ENCODE assay signal across 11 cellular contexts in genomic region chr5:83567741-83568530, GRCh38.
DNase-seq lines count a peak whose midpoint lies in the region.
"Had no signal": no experiment of that assay in that cellular context is flagged by ENCODE, and none has a peak within 500 bp of the region (broad histone marks: within the 10 kb centered on the region; RNA-seq: fewer than 3 reads in every experiment).

No MANE protein-coding gene starts in this region.

- H3K4me3 ChIP-seq in MG63 = no peak overlapping the region
- no peak overlapping the region for H3K4me3 ChIP-seq in mesendoderm (ENCODE audit: low read length)

- no peaks in the 10 kb centered on the region; the same call in 1 of the 2 replicates for H3K36me3 ChIP-seq in MG63
- H3K36me3 ChIP-seq in mesendoderm (ENCODE audit: control insufficient read depth, insufficient read depth, low read length) = no peaks in the 10 kb centered on the region

- H3K9ac ChIP-seq in mesendoderm (ENCODE audit: low read length) = no peak overlapping the region

- H3K79me1 ChIP-seq in mesendoderm (ENCODE audit: low read length) = no peaks in the 10 kb centered on the region

- H3K18ac ChIP-seq in mesendoderm (ENCODE audit: low read length) = peak overlapping the region; percentile 28

- WGBS in mesendoderm (ENCODE audit: extremely low coverage, insufficient coverage, low lambda C conversion rate) = no CpG with 5 or more reads among the region's 3 CpGs

- H2AK5ac ChIP-seq in mesendoderm (ENCODE audit: low read length) = no peak overlapping the region

- no peak overlapping the region for H2BK5ac ChIP-seq in mesendoderm (ENCODE audit: low read length)

- no peak overlapping the region for H3K27ac ChIP-seq in mesendoderm (ENCODE audit: low read depth, low read length)

- no peaks in the 10 kb centered on the region for H3K79me2 ChIP-seq in mesendoderm (ENCODE audit: control insufficient read depth, insufficient read depth, low read length)

- H3K23ac ChIP-seq in mesendoderm (ENCODE audit: low read length) = no peak overlapping the region

- no peaks in the 10 kb centered on the region for H3K27me3 ChIP-seq in MG63
- H3K27me3 ChIP-seq in mesendoderm (ENCODE audit: insufficient read depth, low read length, poor library complexity) = no peaks in the 10 kb centered on the region

- peak; percentile 36 for DNase-seq in COLO829 (ENCODE audit: low spot score)
- DNase-seq in MG63 = peak; percentile 19
- peak; percentile 45 for DNase-seq in brain pericyte (ENCODE audit: low read depth, low spot score)
- DNase-seq in mesendoderm = peak; percentile 57
- DNase-seq in SHP77 (lab: John Stamatoyannopoulos, UW) = no peak
- no peak for DNase-seq in NCI-H2081 treated with DMSO at 0.1 percent for 48 hours (lab: John Stamatoyannopoulos, UW)
- no peak for DNase-seq in NCI-H526 (lab: John Stamatoyannopoulos, UW)
- no peak for DNase-seq in stimulated activated CD4-positive, alpha-beta T cell treated with anti-CD3 and anti-CD28 coated beads, Interleukin-2, amount 100 ng/mL, for 24 hours
- DNase-seq: caudate nucleus, GOT3, NCI-H2029 had no signal

- no peak overlapping the region for H3K56ac ChIP-seq in mesendoderm (ENCODE audit: low read length)

- no peak overlapping the region for H3K4me2 ChIP-seq in mesendoderm (ENCODE audit: low read length)

- no peaks in the 10 kb centered on the region for H3K4me1 ChIP-seq in mesendoderm (ENCODE audit: control insufficient read depth, low read depth, low read length)

- H3K9me3 ChIP-seq in MG63 = peaks cover 7% of the 10 kb centered on the region; the same call in 1 of the 2 replicates

- H2BK120ac ChIP-seq in mesendoderm (ENCODE audit: low read depth, low read length) = no peak overlapping the region

- H2BK15ac ChIP-seq in mesendoderm (replicated peaks; ENCODE audit: low read depth) = no peak overlapping the region

- H3K4ac ChIP-seq in mesendoderm (ENCODE audit: low read depth, low read length) = no peak overlapping the region

- H4K8ac ChIP-seq in mesendoderm (ENCODE audit: low read depth, low read length) = no peak overlapping the region

- H4K5ac ChIP-seq in mesendoderm (ENCODE audit: low read length) = no peak overlapping the region

Comparison
In these comparisons a context has a peak if more than half of its experiments do, and no peak if none do; other contexts are left out.
1. DNase-seq: peak in COLO829 (single experiment), MG63 (single experiment), brain pericyte (single experiment) and mesendoderm (single experiment); none in SHP77 (0 of 2), NCI-H2081 treated with DMSO at 0.1 percent for 48 hours (single experiment), NCI-H526 (0 of 2) and stimulated activated CD4-positive, alpha-beta T cell treated with anti-CD3 and anti-CD28 coated beads, Interleukin-2, amount 100 ng/mL, for 24 hours (0 of 2).